In genomic region chr3:195657475-195658372, GRCh38 we compare ENCODE assay signal across 8 cellular contexts.
DNase-seq lines count a peak whose midpoint lies in the region; ATAC-seq and TF ChIP-seq lines count a peak whose summit lies in the region.
"Not testable (repeated sequence)": the region's sequence is repeated elsewhere in the genome, so short reads cannot be mapped to it uniquely, and the experiment has no call there.

No MANE protein-coding gene starts in this region.

- not testable (repeated sequence) for H3K36me3 ChIP-seq in DND-41 (ENCODE audit: insufficient read depth, low read length); cardiac muscle cell; neural cell (ENCODE audit: insufficient read depth, low read length)

- H3K9me2 ChIP-seq in neural cell (ENCODE audit: insufficient read depth, low read length), result not testable (repeated sequence)

- in situ Hi-C loops in astrocyte of the cerebellum (cut with HindIII; ENCODE audit: low sequenced_read_pairs), result not testable (repeated sequence)

- TF ChIP-seq RAD21 in neural cell (conservative IDR thresholded peaks at IDR 0.05), result not testable (repeated sequence)

- ATAC-seq in DND-41 (ENCODE audit: insufficient read depth, low read depth) (peak; percentile 88), GM21529 (IDR thresholded peaks at IDR 0.05; ENCODE audit: unreplicated experiment) (peak; percentile 80), HG03558 (IDR thresholded peaks at IDR 0.05; ENCODE audit: extremely low read depth, unreplicated experiment) (peak; percentile 55)

- not testable (repeated sequence) for H3K9me3 ChIP-seq in DND-41 (ENCODE audit: insufficient read depth, low read length, severe bottlenecking); cardiac muscle cell (ENCODE audit: low read depth); neural cell (ENCODE audit: low read length)

- DNase-seq in DND-41 (peak; percentile 93), astrocyte of the cerebellum (ENCODE audit: low read depth) (peak; percentile 9), cardiac muscle cell (ENCODE audit: low read depth in 1 of 2, low spot score in 1 of 2) (peak; percentile 73 to 74)
- peak; percentile 58 to 77 for DNase-seq in stimulated activated CD8-positive, alpha-beta memory T cell treated with anti-CD3 and anti-CD28 coated beads, Interleukin-15, amount 100 ng/mL, for 4 hours (ENCODE audit: low read depth in 2 of 2)

- peak overlapping the region; percentile 63 for H3K4me2 ChIP-seq in DND-41 (ENCODE audit: insufficient read depth, low read length)
- not testable (repeated sequence) for H3K4me2 ChIP-seq in neural cell (ENCODE audit: low read length)

- TF ChIP-seq EP300 in neural cell (conservative IDR thresholded peaks at IDR 0.05; ENCODE audit: poor library complexity, severe bottlenecking), result not testable (repeated sequence)

- peak overlapping the region; percentile 40 to 56; a peak in 3 of 4 replicates for H3K4me3 ChIP-seq in DND-41 (ENCODE audit: low read depth in 1 of 2, low read length in 2 of 2)
- peak overlapping the region; percentile 62 for H3K4me3 ChIP-seq in WI38 (ENCODE audit: low read depth, low read length)
- H3K4me3 ChIP-seq in astrocyte of the cerebellum (ENCODE audit: low read depth, low read length), result peak overlapping the region; percentile 48
- peak overlapping the region; percentile 43 for H3K4me3 ChIP-seq in cardiac muscle cell
- H3K4me3 ChIP-seq in neural cell (ENCODE audit: low read length), result peak overlapping the region; percentile 54

- H3K27me3 ChIP-seq in DND-41 (ENCODE audit: insufficient read depth, low read length, poor library complexity); cardiac muscle cell; neural cell (ENCODE audit: insufficient read depth, low read depth, low read length): not testable (repeated sequence)

- not testable (repeated sequence) for H3F3A ChIP-seq in neural cell (ENCODE audit: insufficient read depth, low read length, poor library complexity, severe bottlenecking)

- H3K79me2 ChIP-seq in DND-41 (ENCODE audit: insufficient read depth, low read length); neural cell (replicated peaks; ENCODE audit: insufficient read depth, low read length): not testable (repeated sequence)

- not testable (repeated sequence) for TF ChIP-seq CTCF in DND-41 (IDR thresholded peaks at IDR 0.05; ENCODE audit: borderline replicate concordance, extremely low read depth, low read length, poor library complexity, severe bottlenecking); WI38 (IDR thresholded peaks at IDR 0.05; ENCODE audit: low read depth, low read length); astrocyte of the cerebellum (IDR thresholded peaks at IDR 0.05; ENCODE audit: low read depth, low read length, missing control alignments); cardiac muscle cell (IDR thresholded peaks at IDR 0.05; ENCODE audit: low read depth, low read length); neural cell (IDR thresholded peaks at IDR 0.05; ENCODE audit: poor library complexity, severe bottlenecking)

- H2AFZ ChIP-seq in DND-41 (ENCODE audit: low read depth, low read length), result peak overlapping the region; percentile 68
- H2AFZ ChIP-seq in neural cell (ENCODE audit: low read depth, low read length), result not testable (repeated sequence)

- H3K27ac ChIP-seq in DND-41 (ENCODE audit: low read length), result peak overlapping the region; percentile 76
- not testable (repeated sequence) for H3K27ac ChIP-seq in cardiac muscle cell; neural cell (ENCODE audit: low read length)

- H4K20me1 ChIP-seq in DND-41 (ENCODE audit: insufficient read depth, low read length); neural cell (ENCODE audit: insufficient read depth): not testable (repeated sequence)

- H3K9ac ChIP-seq in DND-41 (ENCODE audit: low read depth, low read length), result peak overlapping the region; percentile 66
- H3K9ac ChIP-seq in neural cell (ENCODE audit: low read length), result peak overlapping the region; percentile 54

- H3K4me1 ChIP-seq in DND-41 (ENCODE audit: insufficient read depth, low read length); cardiac muscle cell (ENCODE audit: low read depth): not testable (repeated sequence)

Comparison
In these comparisons a context has a peak if more than half of its experiments do, and no peak if none do; other contexts are left out.
1. DNase-seq: peak in every context shown above with its lines; median percentile 93 in DND-41; 74 in cardiac muscle cell; 68 in stimulated activated CD8-positive, alpha-beta memory T cell treated with anti-CD3 and anti-CD28 coated beads, Interleukin-15, amount 100 ng/mL, for 4 hours; 9 in astrocyte of the cerebellum.